8 cellular contexts compared by ENCODE assay signal in the genomic region with DNA sequence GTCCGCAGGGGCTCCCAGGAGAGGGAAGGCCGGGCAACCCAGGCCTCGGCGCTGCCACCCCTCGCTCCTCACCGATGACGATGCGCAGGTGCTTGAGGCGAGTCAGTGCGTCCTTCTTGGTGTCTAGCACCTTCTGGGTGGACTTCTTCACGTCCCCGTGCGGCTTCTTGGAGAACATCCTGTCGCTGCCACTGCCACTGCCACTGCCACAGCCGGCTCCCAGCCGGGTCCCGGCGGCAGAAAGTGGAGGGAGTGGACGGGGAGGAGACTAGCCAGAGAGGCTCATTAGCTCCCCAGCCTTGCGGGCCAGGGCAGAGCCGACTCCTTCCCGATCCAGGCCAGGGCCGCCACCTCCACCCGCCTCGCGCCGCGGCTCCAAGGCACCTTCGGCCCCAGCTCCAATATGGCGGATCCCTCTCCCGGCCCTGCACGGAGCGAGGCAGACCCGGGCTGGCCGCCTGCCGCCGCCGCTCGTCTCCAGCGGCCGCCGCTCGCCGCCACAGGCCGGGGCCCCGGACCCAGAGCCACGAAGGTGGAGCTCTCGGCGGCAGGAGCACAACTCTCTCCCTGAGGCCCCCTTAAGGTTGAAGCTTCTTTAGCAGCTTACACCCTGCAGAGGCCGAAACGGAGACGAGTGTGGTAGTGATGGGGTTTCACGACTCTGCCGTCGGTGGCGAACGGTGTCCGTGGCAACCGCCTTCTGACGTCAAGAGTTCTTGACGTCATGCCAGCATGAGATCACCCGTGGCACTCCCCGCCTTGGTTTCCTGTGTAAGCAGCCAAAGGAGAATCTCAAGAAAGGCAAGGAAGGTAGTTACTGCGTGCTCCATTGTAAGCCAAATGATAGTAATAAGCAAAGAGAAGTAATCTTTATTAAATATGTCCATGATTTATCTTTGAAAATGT. TPM values are rescaled to one million over a fixed set of nuclear protein-coding genes. Genes with fewer than 3 reads are reported as not detected.
DNase-seq lines count a peak whose midpoint lies in the region; ATAC-seq and TF ChIP-seq lines count a peak whose summit lies in the region.
"Not testable (repeated sequence)": the region's sequence is repeated elsewhere in the genome, so short reads cannot be mapped to it uniquely, and the experiment has no call there.

RALGAPA1 (minus strand) TSS at position 638 of the 906 bp plus-strand sequence; CDS start at position 178, 460 bp downstream.

- ATAC-seq in HG02884 (IDR thresholded peaks at IDR 0.05; ENCODE audit: unreplicated experiment) (peak; percentile 96), left cardiac atrium (peak; percentile 99 to 100), upper lobe of right lung (peak; percentile 99)

- H3K36me3 ChIP-seq in upper lobe of right lung: not testable (repeated sequence)

- H3K4me1 ChIP-seq in upper lobe of right lung: peaks cover 23% of the 10 kb centered on the region

- DNase-seq in GM13977 (ENCODE audit: low spot score): peak; percentile 91
- peak; percentile 82 for DNase-seq in NCI-H146 treated with DMSO at 0.1 percent for 48 hours (lab: John Stamatoyannopoulos, UW; ENCODE audit: unreplicated experiment)
- peak; percentile 96 for DNase-seq in amniotic stem cell (lab: John Stamatoyannopoulos, UW)
- peak; percentile 95 for DNase-seq in left cardiac atrium
- peak; percentile 98 for DNase-seq in posterior vena cava (ENCODE audit: low spot score)
- DNase-seq in upper lobe of right lung: peak; percentile 94

- in situ Hi-C loops in GM13977 (cut with MboI; ENCODE audit: low pct_unique_long_range_greater_than_20kb, low sequenced_read_pairs, unreplicated experiment): loop anchor here (25.0 kb wide), 2 partner anchors 372 to 672 kb away; no protein-coding TSS in a partner anchor

- peak within 1 kb of the TSS; percentile 77 for H3K4me3 ChIP-seq in upper lobe of right lung

- peak within 1 kb of the TSS; percentile 92 for H3K27ac ChIP-seq in upper lobe of right lung

- TF ChIP-seq CTCF in GM13977 (IDR thresholded peaks at IDR 0.05; ENCODE audit: extremely low read depth, insufficient read depth, missing control alignments) (peak; percentile 50), upper lobe of right lung (IDR thresholded peaks at IDR 0.05) (peak; percentile 41)

- not testable (repeated sequence) for H3K9me3 ChIP-seq in upper lobe of right lung

- H3K27me3 ChIP-seq in upper lobe of right lung: not testable (repeated sequence)

- intact Hi-C loops in T-helper 1 cell treated with Interleukin-12 subunit alpha and Interleukin-12 subunit beta and Interleukin-4 antibody, amounts not matched to agents 30 ng/mL and 1 ng/mL, for 36 hours (cut with micrococcal nuclease): loop anchor here (1.0 to 5.0 kb wide), 13 partner anchors 13 to 1347 kb away; partner anchors contain the start of genes BRMS1L, FAM177A1, MBIP and PRORP
- intact Hi-C loops in left cardiac atrium (cut with DNase I); posterior vena cava (cut with DNase I); upper lobe of right lung (cut with DNase I): not testable (repeated sequence)

RNA-seq across cellular contexts. Expression of gene RALGAPA1, which starts in this region (rescaled TPM):
- total RNA-seq in T-helper 1 cell treated with Interleukin-12 subunit alpha and Interleukin-12 subunit beta and Interleukin-4 antibody, amounts not matched to agents 30 ng/mL and 1 ng/mL, for 36 hours: 57.2 and 58.8 TPM in 2 replicates
- total RNA-seq in left cardiac atrium: 10 to 100 TPM; 30.4 to 40.8 TPM
- 10 to 100 TPM; 65.8 to 73.2 TPM for total RNA-seq in posterior vena cava
- 58.9 TPM for total RNA-seq in upper lobe of right lung

Comparison
In these comparisons a context has a peak if more than half of its experiments do, and no peak if none do; other contexts are left out.
1. Peak in every context shown above with its lines: DNase-seq, ATAC-seq, H3K4me3 ChIP-seq and H3K27ac ChIP-seq.